Comparison of ENCODE assay signal across 8 cellular contexts in genomic region chrX:18984381-18985185, GRCh38. TPM values are rescaled to one million over a fixed set of nuclear protein-coding genes. Genes with fewer than 3 reads are reported as not detected.
DNase-seq lines count a peak whose midpoint lies in the region; ATAC-seq and TF ChIP-seq lines count a peak whose summit lies in the region.

No MANE protein-coding gene starts in this region.

- H3K36me3 Mint-ChIP-seq in T-helper 1 cell treated with Interleukin-12 subunit alpha and Interleukin-12 subunit beta and Interleukin-4 antibody, amounts not matched to agents 30 μg/mL and 1 μg/mL, for 36 hours (ENCODE audit: low read depth), result no peaks in the 10 kb centered on the region

- H3K36me3 ChIP-seq in right atrium auricular region (no peaks in the 10 kb centered on the region), rectal smooth muscle tissue (ENCODE audit: control insufficient read depth, insufficient read depth, low read length) (no peaks in the 10 kb centered on the region)

- H3K27ac ChIP-seq in right atrium auricular region (peak overlapping the region; percentile 87 to 89), rectal smooth muscle tissue (ENCODE audit: low read depth, low read length) (peak overlapping the region; percentile 83)

- peak overlapping the region; percentile 55 to 69 for H3K4me3 ChIP-seq in right atrium auricular region
- H3K4me3 ChIP-seq in rectal smooth muscle tissue (ENCODE audit: low read length), result peak overlapping the region; percentile 69

- ATAC-seq in GM18499 (IDR thresholded peaks at IDR 0.05; ENCODE audit: insufficient read depth, unreplicated experiment) (peak; percentile 63), HG02885 (IDR thresholded peaks at IDR 0.05; ENCODE audit: poor library complexity, unreplicated experiment) (peak; percentile 85)

- DNase-seq in NCI-H1694 (lab: John Stamatoyannopoulos, UW) (peak; percentile 25), amygdala (lab: John Stamatoyannopoulos, UW) (peak; percentile 2 to 85 (median 66)), right atrium auricular region (ENCODE audit: low spot score) (peak; percentile 73), cortex of kidney (lab: John Stamatoyannopoulos, UW) (no peak)

- H3K4me1 ChIP-seq in right atrium auricular region (peaks cover 0 to 10% of the 10 kb centered on the region in 2 donors), rectal smooth muscle tissue (ENCODE audit: control insufficient read depth, insufficient read depth, low read length) (no peaks in the 10 kb centered on the region)

- peak overlapping the region; percentile 56 for H3K27ac Mint-ChIP-seq in T-helper 1 cell treated with Interleukin-12 subunit alpha and Interleukin-12 subunit beta and Interleukin-4 antibody, amounts not matched to agents 30 μg/mL and 1 μg/mL, for 36 hours

- no peak overlapping the region for H3K9ac ChIP-seq in rectal smooth muscle tissue (ENCODE audit: low read length)

- peak overlapping the region; percentile 78 for H3K4me3 Mint-ChIP-seq in T-helper 1 cell treated with Interleukin-12 subunit alpha and Interleukin-12 subunit beta and Interleukin-4 antibody, amounts not matched to agents 30 μg/mL and 1 μg/mL, for 36 hours

- H3K27me3 ChIP-seq in right atrium auricular region, result no peaks in the 10 kb centered on the region
- H3K27me3 ChIP-seq in rectal smooth muscle tissue (ENCODE audit: control insufficient read depth, insufficient read depth, low read length), result no peaks in the 10 kb centered on the region

- TF ChIP-seq CTCF in right atrium auricular region (IDR thresholded peaks at IDR 0.05), result peak; percentile 24 to 58

- peaks cover 4% of the 10 kb centered on the region for H3K4me1 Mint-ChIP-seq in T-helper 1 cell treated with Interleukin-12 subunit alpha and Interleukin-12 subunit beta and Interleukin-4 antibody, amounts not matched to agents 30 μg/mL and 1 μg/mL, for 36 hours (ENCODE audit: low read depth)

- H3K9me3 ChIP-seq in right atrium auricular region, result no peaks in the 10 kb centered on the region

- H3K9me3 Mint-ChIP-seq in T-helper 1 cell treated with Interleukin-12 subunit alpha and Interleukin-12 subunit beta and Interleukin-4 antibody, amounts not matched to agents 30 μg/mL and 1 μg/mL, for 36 hours, result no peaks in the 10 kb centered on the region

- H3K27me3 Mint-ChIP-seq in T-helper 1 cell treated with Interleukin-12 subunit alpha and Interleukin-12 subunit beta and Interleukin-4 antibody, amounts not matched to agents 30 μg/mL and 1 μg/mL, for 36 hours (ENCODE audit: low read depth), result no peaks in the 10 kb centered on the region

RNA-seq across cellular contexts. Expression of gene PHKA2, which starts 0.7 kb away (rescaled TPM):
- total RNA-seq in right atrium auricular region, result 10 to 100 TPM; 13.5 to 28.7 TPM
